ENCODE assay signal across 8 cellular contexts in genomic region chr17:75405365-75406221, GRCh38. TPM values are rescaled to one million over a fixed set of nuclear protein-coding genes. Genes with fewer than 3 reads are reported as not detected.
A peak's percentile ranks its signal among the peaks of the same experiment; 100 is the strongest.
DNase-seq lines count a peak whose midpoint lies in the region; ATAC-seq and TF ChIP-seq lines count a peak whose summit lies in the region.

TSS of gene GRB2 (minus strand) at chr17:75405678. CDS start at chr17:75393628, 12,050 bp downstream.

- WGBS in ectodermal cell, 2 experiments, result 3% methylated on average over 73 to 74 of the region's 74 CpGs

- peak within 1 kb of the TSS; percentile 89 for H3K27ac ChIP-seq in CD4-positive, CD25-positive, alpha-beta regulatory T cell (ENCODE audit: insufficient read depth, low read length, poor library complexity, severe bottlenecking)
- H3K27ac ChIP-seq in ectodermal cell (ENCODE audit: insufficient read depth, low read depth, low read length, poor library complexity, severe bottlenecking) (peak within 1 kb of the TSS; percentile 67), lower lobe of right lung (peak within 1 kb of the TSS; percentile 97)

- peak; percentile 98 to 100 (median 99) for DNase-seq in CD4-positive, CD25-positive, alpha-beta regulatory T cell
- DNase-seq in HS-5 (ENCODE audit: low read depth), result peak; percentile 65
- DNase-seq in NK-92 (lab: John Stamatoyannopoulos, UW; ENCODE audit: unreplicated experiment), result peak; percentile 93
- DNase-seq in activated CD8-positive, alpha-beta memory T cell treated with anti-CD3 and anti-CD28 coated beads for 1 hour (ENCODE audit: extremely low read depth in 1 of 2, low read depth in 1 of 2), result peak; percentile 98 to 100
- DNase-seq in lower lobe of right lung, result peak; percentile 99
- DNase-seq in stimulated activated CD4-positive, alpha-beta T cell treated with anti-CD3 and anti-CD28 coated beads, TNF-alpha, amount 100 ng/mL, for 1 hour (ENCODE audit: low read depth in 3 of 3, low spot score in 1 of 3), result peak; percentile 99

- peak within 1 kb of the TSS; percentile 94 to 98 (median 96) for H3K27ac Mint-ChIP-seq in CD4-positive, CD25-positive, alpha-beta regulatory T cell

- ATAC-seq in CD4-positive, CD25-positive, alpha-beta regulatory T cell (ENCODE audit: low read depth in 2 of 2), result peak; percentile 87 to 90
- peak; percentile 77 for ATAC-seq in GM19467 (IDR thresholded peaks at IDR 0.05; ENCODE audit: unreplicated experiment)
- peak; percentile 97 to 98 for ATAC-seq in lower lobe of right lung

- no peaks in the 10 kb centered on the region for H3K36me3 ChIP-seq in CD4-positive, CD25-positive, alpha-beta regulatory T cell (ENCODE audit: control insufficient read depth, insufficient read depth, low read length)
- peaks cover under 1% of the 10 kb centered on the region for H3K36me3 ChIP-seq in ectodermal cell (ENCODE audit: control insufficient read depth, insufficient read depth, low read length)
- peaks cover 1% of the 10 kb centered on the region for H3K36me3 ChIP-seq in lower lobe of right lung

- H3K36me3 Mint-ChIP-seq in CD4-positive, CD25-positive, alpha-beta regulatory T cell, result no peaks in the 10 kb centered on the region

- H3K9me3 Mint-ChIP-seq in CD4-positive, CD25-positive, alpha-beta regulatory T cell, result no peaks in the 10 kb centered on the region

- H3K27me3 ChIP-seq in CD4-positive, CD25-positive, alpha-beta regulatory T cell (ENCODE audit: control insufficient read depth, insufficient read depth, low read length), result no peaks in the 10 kb centered on the region
- H3K27me3 ChIP-seq in ectodermal cell (ENCODE audit: control insufficient read depth, insufficient read depth, low read length, poor library complexity, severe bottlenecking) (no peaks in the 10 kb centered on the region), lower lobe of right lung (ENCODE audit: low read depth) (no peaks in the 10 kb centered on the region)

- peak within 1 kb of the TSS; percentile 98 for H3K4me3 ChIP-seq in CD4-positive, CD25-positive, alpha-beta regulatory T cell (ENCODE audit: low read depth, low read length)
- H3K4me3 ChIP-seq in ectodermal cell (ENCODE audit: insufficient read depth, low read depth, low read length), result peak within 1 kb of the TSS; percentile 96
- H3K4me3 ChIP-seq in lower lobe of right lung, result peak within 1 kb of the TSS; percentile 94

- H3K9me3 ChIP-seq in CD4-positive, CD25-positive, alpha-beta regulatory T cell (ENCODE audit: control insufficient read depth in 2 of 2, low read length in 2 of 2), result no peaks in the 10 kb centered on the region
- H3K9me3 ChIP-seq in ectodermal cell (ENCODE audit: control insufficient read depth, low read length), result no peaks in the 10 kb centered on the region
- H3K9me3 ChIP-seq in lower lobe of right lung, result no peaks in the 10 kb centered on the region

- H3K4me3 Mint-ChIP-seq in CD4-positive, CD25-positive, alpha-beta regulatory T cell, result peak within 1 kb of the TSS; percentile 93 to 99 (median 96)

- TF ChIP-seq CTCF in lower lobe of right lung (IDR thresholded peaks at IDR 0.05), result no peak

- peaks cover 5% of the 10 kb centered on the region for H3K27me3 Mint-ChIP-seq in CD4-positive, CD25-positive, alpha-beta regulatory T cell

- intact Hi-C loops in lower lobe of right lung (cut with DNase I), result loop anchor here (10.0 kb wide), 1 partner anchor 81 kb away; no protein-coding TSS in a partner anchor

- peaks cover 54% of the 10 kb centered on the region for H3K4me1 ChIP-seq in CD4-positive, CD25-positive, alpha-beta regulatory T cell (ENCODE audit: control insufficient read depth, insufficient read depth, low read length, poor library complexity, severe bottlenecking)
- H3K4me1 ChIP-seq in ectodermal cell (ENCODE audit: control insufficient read depth, insufficient read depth, low read length) (peaks cover 6% of the 10 kb centered on the region), lower lobe of right lung (peaks cover 44% of the 10 kb centered on the region)

- H3K4me1 Mint-ChIP-seq in CD4-positive, CD25-positive, alpha-beta regulatory T cell, result peaks cover 17 to 50% (median 34%) of the 10 kb centered on the region in 4 donors

RNA-seq across cellular contexts. Expression of gene GRB2, which starts in this region (rescaled TPM):
- 142 TPM for total RNA-seq in CD4-positive, CD25-positive, alpha-beta regulatory T cell
- polyA plus RNA-seq in CD4-positive, CD25-positive, alpha-beta regulatory T cell, result 100 to 1,000 TPM; 131 to 152 (median 138) TPM
- polyA plus RNA-seq in ectodermal cell (2013, experiment 1 of 4), result 74.1 TPM
- polyA plus RNA-seq in ectodermal cell (2013, experiment 2 of 4), result 76.0 TPM
- 55.7 TPM for polyA plus RNA-seq in ectodermal cell (2013, experiment 3 of 4)
- polyA plus RNA-seq in ectodermal cell (2013, experiment 4 of 4), result 53.2 TPM
- total RNA-seq in lower lobe of right lung, result 181 TPM

Comparison
In these comparisons a context has a peak if more than half of its experiments do, and no peak if none do; other contexts are left out.
1. Peak in every context shown above with its lines: DNase-seq, ATAC-seq, H3K4me3 ChIP-seq and H3K27ac ChIP-seq.